Comparison of ENCODE assay signal across 10 cellular contexts in the genomic region with DNA sequence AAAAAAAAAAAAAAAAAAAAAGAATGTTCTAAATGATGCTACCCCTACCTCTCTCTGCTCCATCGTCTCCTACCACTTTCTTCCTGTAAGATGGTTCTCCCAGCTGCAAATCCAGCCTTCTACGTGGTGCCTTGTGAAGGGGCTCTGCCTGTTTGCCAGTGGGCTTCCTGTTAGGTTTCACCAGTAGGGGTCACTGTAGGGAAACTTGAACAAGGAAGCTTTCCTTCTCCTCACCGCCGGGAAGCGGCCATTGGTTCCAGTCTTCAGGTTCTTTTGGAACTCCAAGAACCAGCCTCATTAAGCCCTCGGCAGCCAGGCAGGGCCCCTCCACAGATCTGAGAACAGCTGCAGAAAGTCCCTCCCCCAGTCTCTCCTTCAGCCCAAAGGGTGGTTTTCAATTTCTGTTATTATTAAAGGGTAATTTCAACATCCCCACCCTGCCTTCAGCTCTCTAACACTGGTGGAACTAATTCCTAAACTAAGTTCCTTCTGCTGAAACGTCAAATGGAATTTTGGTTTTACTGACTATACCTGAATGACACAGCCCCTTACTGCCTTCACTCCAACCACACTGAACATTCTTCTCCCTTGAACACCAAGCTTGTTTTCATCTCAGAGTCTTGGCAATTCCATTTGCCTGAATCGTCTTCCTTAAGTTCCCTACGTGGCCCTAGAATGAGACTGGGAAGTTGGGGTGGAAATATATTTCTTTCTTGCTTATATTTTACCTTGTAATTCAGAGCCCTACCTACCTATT. TPM values are rescaled to one million over a fixed set of nuclear protein-coding genes. Genes with fewer than 3 reads are reported as not detected.
DNase-seq lines count a peak whose midpoint lies in the region; ATAC-seq, FAIRE-seq and TF ChIP-seq lines count a peak whose summit lies in the region.
"Had no signal": no experiment of that assay in that cellular context is flagged by ENCODE, and none has a peak within 500 bp of the region (broad histone marks: within the 10 kb centered on the region; RNA-seq: fewer than 3 reads in every experiment).

No MANE protein-coding gene starts in this region.

- POLR2A ChIA-PET in activated CD4-positive, alpha-beta T cell treated with anti-CD3 and anti-CD28 coated beads, Interleukin-2, amount 10 ng/mL, durations not matched to agents 7 days and 5 days (lab: Charles Lee): no interaction called here
- POLR2A ChIA-PET in HepG2 (lab: Yijun Ruan, JAX): interaction anchor here (0.7 kb wide), 1 partner anchor 11 kb away, joined by 3 read pairs; no protein-coding TSS in a partner anchor

- H3K4me1 ChIP-seq in HepG2 (ENCODE audit: insufficient read depth, low read length): no peaks in the 10 kb centered on the region

- DNase-seq in COLO829 (ENCODE audit: low spot score): peak; percentile 38
- peak; percentile 19 for DNase-seq in HCEC 1CT
- peak; percentile 28 for DNase-seq in activated CD4-positive, alpha-beta T cell treated with anti-CD3 and anti-CD28 coated beads, Interleukin-2, amount 10 ng/mL, durations not matched to agents 7 days and 5 days
- no peak for DNase-seq in HepG2 (ENCODE audit: low spot score)
- DNase-seq in stimulated activated naive B cell treated with anti-CD40 and anti-IgM and Interleukin-4, amounts not matched to agents 10 μg/mL and 1 μg/mL and 100 μg/mL, for 72 hours: no peak
- DNase-seq in HK-2 (ENCODE audit: unreplicated experiment): no peak
- no peak for DNase-seq in activated T-cell treated with anti-CD3 and anti-CD28 coated beads for 4 hours
- DNase-seq: right lobe of liver had no signal

- intact Hi-C loops in HepG2 (cut with micrococcal nuclease; ENCODE audit: unreplicated experiment): loop anchor here (1.0 kb wide), 1 partner anchor 24 kb away; no protein-coding TSS in a partner anchor

- TF ChIP-seq RAD21 in HepG2 (CRISPR knock-in tag; IDR thresholded peaks at IDR 0.05): no peak

- 98% methylated on average over 8 of the region's 9 CpGs for WGBS in HepG2 (ENCODE audit: low lambda C conversion rate)

- CTCF ChIA-PET in activated CD4-positive, alpha-beta T cell treated with anti-CD3 and anti-CD28 coated beads, Interleukin-2, amount 10 ng/mL, durations not matched to agents 7 days and 5 days (lab: Charles Lee): interaction anchor here (0.6 to 1.7 kb wide), 7 partner anchors 10 to 366 kb away, joined by 3 to 7 read pairs (median 3); partner anchors contain the start of gene MCCC1
- CTCF ChIA-PET in HepG2 (lab: Yijun Ruan, JAX; ENCODE audit: low intra/inter-chr PET ratio, low total read pairs): no interaction called here

- H3K27ac ChIP-seq in HepG2 (ENCODE audit: extremely low read length, insufficient read depth, low read length): no peak overlapping the region
- H3K27ac ChIP-seq: right lobe of liver had no signal

- no peak for TF ChIP-seq POLR2A in HepG2 (IDR thresholded peaks at IDR 0.05; ENCODE audit: insufficient read depth in 1 of 2, low read depth in 2 of 2, low read length in 2 of 2)

- H3K4me2 ChIP-seq in HepG2 (ENCODE audit: low read depth, low read length): no peak overlapping the region

- TF ChIP-seq EP300 in HepG2 (IDR thresholded peaks at IDR 0.05; ENCODE audit: low read depth in 2 of 2, low read length in 2 of 2): no peak
- TF ChIP-seq EP300 in HepG2 (CRISPR knock-in tag; IDR thresholded peaks at IDR 0.05; ENCODE audit: borderline replicate concordance): no peak

- in situ Hi-C loops in HepG2 (cut with HindIII; ENCODE audit: extremely low pct_ligation_motif_present, low pct_unique_long_range_greater_than_20kb): no loop called here

- no peaks in the 10 kb centered on the region for H3K27me3 ChIP-seq in HepG2 (ENCODE audit: control insufficient read depth in 1 of 2, insufficient read depth in 2 of 2, low read length in 2 of 2)
- H3K27me3 ChIP-seq: right lobe of liver had no signal

- H2AFZ ChIP-seq in HepG2 (ENCODE audit: low read length): no peak overlapping the region

- peaks cover 11 to 59% of the 10 kb centered on the region in 2 experiments for H3K36me3 ChIP-seq in HepG2 (replicated peaks in 1 of 2; ENCODE audit: control insufficient read depth in 1 of 2, insufficient read depth in 2 of 2, low read length in 2 of 2)

- H3K4me1 Mint-ChIP-seq in activated CD4-positive, alpha-beta T cell treated with anti-CD3 and anti-CD28 coated beads, Interleukin-2, amount 10 ng/mL, durations not matched to agents 7 days and 5 days: peaks cover 3% of the 10 kb centered on the region
- H3K4me1 Mint-ChIP-seq in stimulated activated naive B cell treated with anti-CD40 and anti-IgM and Interleukin-4, amounts not matched to agents 10 μg/mL and 1 μg/mL and 100 μg/mL, for 72 hours: no peaks in the 10 kb centered on the region

- H3K36me3 Mint-ChIP-seq in activated CD4-positive, alpha-beta T cell treated with anti-CD3 and anti-CD28 coated beads, Interleukin-2, amount 10 ng/mL, durations not matched to agents 7 days and 5 days (ENCODE audit: low read depth): peaks cover 48% of the 10 kb centered on the region
- peaks cover 55 to 79% of the 10 kb centered on the region in 2 donors for H3K36me3 Mint-ChIP-seq in stimulated activated naive B cell treated with anti-CD40 and anti-IgM and Interleukin-4, amounts not matched to agents 10 μg/mL and 1 μg/mL and 100 μg/mL, for 72 hours

- no peak overlapping the region for H3K9ac ChIP-seq in HepG2 (ENCODE audit: insufficient read depth, low read depth, low read length)

- peak; percentile 49 for TF ChIP-seq CTCF in HepG2 (CRISPR knock-in tag; IDR thresholded peaks at IDR 0.05)

- H3K9me3 Mint-ChIP-seq in activated CD4-positive, alpha-beta T cell treated with anti-CD3 and anti-CD28 coated beads, Interleukin-2, amount 10 ng/mL, durations not matched to agents 7 days and 5 days: peaks cover 2% of the 10 kb centered on the region
- no peaks in the 10 kb centered on the region for H3K9me3 Mint-ChIP-seq in stimulated activated naive B cell treated with anti-CD40 and anti-IgM and Interleukin-4, amounts not matched to agents 10 μg/mL and 1 μg/mL and 100 μg/mL, for 72 hours
- H3K9me3 Mint-ChIP-seq: activated T-helper 2 cell treated with anti-CD3 and anti-CD28 coated beads, Interferon-gamma antibody, Interleukin-2, Interleukin-4, amounts not matched to agents 10 μg/mL and 5 μg/mL and 100 μg/mL, durations not matched to agents 14 hours and 24 hours and 36 hours had no signal

- ATAC-seq in HepG2 (no peak; the same call in 2 of the 3 replicates), GM18502 (IDR thresholded peaks at IDR 0.05; ENCODE audit: poor library complexity, unreplicated experiment) (no peak)
- ATAC-seq in stimulated activated naive B cell treated with anti-CD40 and anti-IgM and Interleukin-4, amounts not matched to agents 10 μg/mL and 1 μg/mL and 100 μg/mL, for 72 hours (replicated peaks): no peak

- no peak overlapping the region for H3K27ac Mint-ChIP-seq in activated CD4-positive, alpha-beta T cell treated with anti-CD3 and anti-CD28 coated beads, Interleukin-2, amount 10 ng/mL, durations not matched to agents 7 days and 5 days
- H3K27ac Mint-ChIP-seq in stimulated activated naive B cell treated with anti-CD40 and anti-IgM and Interleukin-4, amounts not matched to agents 10 μg/mL and 1 μg/mL and 100 μg/mL, for 72 hours: no peak overlapping the region
- H3K27ac Mint-ChIP-seq: activated T-helper 2 cell treated with anti-CD3 and anti-CD28 coated beads, Interferon-gamma antibody, Interleukin-2, Interleukin-4, amounts not matched to agents 10 μg/mL and 5 μg/mL and 100 μg/mL, durations not matched to agents 14 hours and 24 hours and 36 hours had no signal

- H4K20me1 ChIP-seq in HepG2 (ENCODE audit: insufficient read depth, low read length): 0 out of 2 replicates have a peak, but pooled peaks cover 3% of the 10 kb centered on the region

- no peak for FAIRE-seq in HepG2 (lab: Jason Lieb, UNC)

- no peaks in the 10 kb centered on the region for H3K79me2 ChIP-seq in HepG2 (ENCODE audit: insufficient read depth, low read length)

- BruUV-seq in HepG2 (replicated peaks; lab: Mats Ljungman, UMichigan): no TSS peak

- no peak overlapping the region for H3K4me3 ChIP-seq in HepG2 (replicated peaks in 1 of 3; ENCODE audit: insufficient read depth in 1 of 3, low read depth in 2 of 3, low read length in 3 of 3)
- H3K4me3 ChIP-seq: right lobe of liver had no signal

- H3K27me3 Mint-ChIP-seq in activated CD4-positive, alpha-beta T cell treated with anti-CD3 and anti-CD28 coated beads, Interleukin-2, amount 10 ng/mL, durations not matched to agents 7 days and 5 days: no peaks in the 10 kb centered on the region
- H3K27me3 Mint-ChIP-seq in stimulated activated naive B cell treated with anti-CD40 and anti-IgM and Interleukin-4, amounts not matched to agents 10 μg/mL and 1 μg/mL and 100 μg/mL, for 72 hours: no peaks in the 10 kb centered on the region

- no peak overlapping the region for H3K4me3 Mint-ChIP-seq in activated CD4-positive, alpha-beta T cell treated with anti-CD3 and anti-CD28 coated beads, Interleukin-2, amount 10 ng/mL, durations not matched to agents 7 days and 5 days
- no peak overlapping the region for H3K4me3 Mint-ChIP-seq in stimulated activated naive B cell treated with anti-CD40 and anti-IgM and Interleukin-4, amounts not matched to agents 10 μg/mL and 1 μg/mL and 100 μg/mL, for 72 hours

- no peaks in the 10 kb centered on the region for H3K9me3 ChIP-seq in HepG2 (ENCODE audit: low read length)
- H3K9me3 ChIP-seq: right lobe of liver had no signal

RNA-seq across cellular contexts. Expression of gene MCCC1, which starts 13.5 kb away (rescaled TPM):
- 10 to 100 TPM; 24.0 to 25.1 TPM for total RNA-seq in activated CD4-positive, alpha-beta T cell treated with anti-CD3 and anti-CD28 coated beads, Interleukin-2, amount 10 ng/mL, durations not matched to agents 7 days and 5 days
- 30.1 and 34.7 TPM in 2 replicates for total RNA-seq in HepG2 (2016; rRNA removed; fragmentation: Illumina TruSeq; extraction: Trizol)
- 11.7 and 14.0 TPM in 2 replicates for total RNA-seq in HepG2 (2016; cell fraction: cytosol; rRNA removed; fragmentation: Illumina TruSeq; extraction: Trizol; ENCODE audit: low read depth)
- 32.3 TPM in 2 replicates for total RNA-seq in HepG2 (2016; cell fraction: insoluble cytoplasmic fraction; rRNA removed; fragmentation: Illumina TruSeq; extraction: Trizol)
- 14.1 and 14.5 TPM in 2 replicates for total RNA-seq in HepG2 (2016; cell fraction: membrane; rRNA removed; fragmentation: Illumina TruSeq; extraction: Trizol)
- 21.7 and 28.0 TPM in 2 replicates for total RNA-seq in HepG2 (2016; cell fraction: nucleus; rRNA removed; fragmentation: Illumina TruSeq; extraction: Trizol)
- polyA plus RNA-seq in HepG2 (2011; rRNA removed): 9.8 and 11.7 TPM in 2 replicates
- polyA plus RNA-seq in HepG2 (2011; cell fraction: cytosol; rRNA removed): 9.4 and 9.6 TPM in 2 replicates
- 10.8 and 12.3 TPM in 2 replicates for polyA plus RNA-seq in HepG2 (2011; cell fraction: nucleus; rRNA removed)
- 12.0 and 19.1 TPM in 2 replicates for polyA plus RNA-seq in HepG2 (2012)
- 4.4 and 4.8 TPM in 2 replicates for polyA plus RNA-seq in HepG2 (2016; cell fraction: cytosol; fragmentation: Illumina TruSeq; extraction: Trizol; ENCODE audit: low read depth)
- 29.2 and 34.5 TPM in 2 replicates for polyA plus RNA-seq in HepG2 (2016; cell fraction: insoluble cytoplasmic fraction; fragmentation: Illumina TruSeq; extraction: Trizol; ENCODE audit: low read depth)
- polyA plus RNA-seq in HepG2 (2016; cell fraction: membrane; fragmentation: Illumina TruSeq; extraction: Trizol; ENCODE audit: low read depth): 8.8 and 8.9 TPM in 2 replicates
- 28.1 and 28.7 TPM in 2 replicates for polyA plus RNA-seq in HepG2 (2016; cell fraction: nucleus; fragmentation: Illumina TruSeq; extraction: Trizol; ENCODE audit: insufficient read depth, low read depth)
- polyA minus RNA-seq in HepG2 (2011; rRNA and poly(A)+ RNA removed; ENCODE audit: low replicate concordance): 15.9 and 19.4 TPM in 2 replicates
- polyA minus RNA-seq in HepG2 (2011; cell fraction: cytosol; rRNA and poly(A)+ RNA removed): 10.0 and 11.5 TPM in 2 replicates
- 26.1 and 31.3 TPM in 2 replicates for polyA minus RNA-seq in HepG2 (2011; cell fraction: nucleus; rRNA and poly(A)+ RNA removed)

Comparison
In these comparisons a context has a peak if more than half of its experiments do, and no peak if none do; other contexts are left out.
1. DNase-seq: peak in COLO829 (single experiment), HCEC 1CT (single experiment) and activated CD4-positive, alpha-beta T cell treated with anti-CD3 and anti-CD28 coated beads, Interleukin-2, amount 10 ng/mL, durations not matched to agents 7 days and 5 days (single experiment); none in HepG2 (single experiment), stimulated activated naive B cell treated with anti-CD40 and anti-IgM and Interleukin-4, amounts not matched to agents 10 μg/mL and 1 μg/mL and 100 μg/mL, for 72 hours (single experiment), HK-2 (single experiment) and activated T-cell treated with anti-CD3 and anti-CD28 coated beads for 4 hours (single experiment).